Comparison of ENCODE assay signal across 1 cellular context in genomic region chr19:11113140-11113708, GRCh38.
TF ChIP-seq lines count a peak whose summit lies in the region.

No MANE protein-coding gene starts in this region.

TF ChIP-seq in WTC11, 78 proteins besides CTCF, POLR2A, EP300 and RAD21 (continued from another document):
- TF ChIP-seq ZBTB21 (CRISPR knock-in tag; IDR thresholded peaks at IDR 0.05; ENCODE audit: borderline replicate concordance) (no peak), KAT7 (CRISPR knock-in tag; IDR thresholded peaks at IDR 0.05; ENCODE audit: borderline replicate concordance) (no peak), ZNF416 (CRISPR knock-in tag; IDR thresholded peaks at IDR 0.05) (no peak), ATF2 (CRISPR knock-in tag; IDR thresholded peaks at IDR 0.05; ENCODE audit: borderline replicate concordance, low read depth) (no peak), ATF1 (CRISPR knock-in tag; IDR thresholded peaks at IDR 0.05) (no peak), FOXJ3 (CRISPR knock-in tag; IDR thresholded peaks at IDR 0.05; ENCODE audit: borderline replicate concordance) (no peak), ZBTB43 (CRISPR knock-in tag; IDR thresholded peaks at IDR 0.05) (no peak), NFATC4 (CRISPR knock-in tag; IDR thresholded peaks at IDR 0.05) (no peak), MYBL2 (CRISPR knock-in tag; IDR thresholded peaks at IDR 0.05) (no peak)
